Comparison of ENCODE assay signal across 15 cellular contexts in the genomic region with DNA sequence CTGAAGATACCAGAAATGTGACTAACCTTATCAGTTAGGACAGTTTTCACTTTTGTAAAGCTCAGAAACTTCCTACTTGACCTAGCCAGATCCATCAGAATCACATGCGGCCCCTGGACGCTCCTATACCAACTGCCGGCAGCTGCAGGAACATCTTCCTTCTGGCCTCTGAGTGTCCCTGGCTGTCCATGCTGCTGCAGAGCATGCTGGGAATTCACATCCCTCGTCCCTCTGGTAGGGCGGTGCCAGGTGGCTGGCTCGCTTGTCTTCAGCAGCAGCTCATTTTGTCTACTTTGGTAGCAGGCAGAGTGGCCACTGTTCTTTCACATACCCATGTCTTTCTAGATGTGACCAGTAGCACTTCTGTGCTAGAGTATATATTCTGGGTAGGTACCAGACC.
"Had no signal": no experiment of that assay in that cellular context is flagged by ENCODE, and none has a peak within 500 bp of the region (broad histone marks: within the 10 kb centered on the region; RNA-seq: fewer than 3 reads in every experiment).

No MANE protein-coding gene starts in this region.

- H3K27me3 Mint-ChIP-seq: activated CD4-positive, alpha-beta T cell treated with anti-CD3 and anti-CD28 coated beads, Interleukin-2, amount 10 ng/mL, durations not matched to agents 7 days and 5 days had no signal

- H3K9me3 Mint-ChIP-seq: activated CD4-positive, alpha-beta T cell treated with anti-CD3 and anti-CD28 coated beads, Interleukin-2, amount 10 ng/mL, durations not matched to agents 7 days and 5 days; activated T-cell treated with anti-CD3 and anti-CD28 coated beads, Interleukin-2, amount 50 U/mL, for 4 hours; nephron had no signal

- H3K27ac ChIP-seq: lower lobe of right lung, psoas muscle had no signal

- H3K27me3 ChIP-seq: stomach, tibial artery had no signal

- DNase-seq: activated CD4-positive, alpha-beta T cell treated with anti-CD3 and anti-CD28 coated beads, Interleukin-2, amount 10 ng/mL, durations not matched to agents 7 days and 5 days; activated CD4-positive, CD25-positive, alpha-beta regulatory T cell; activated effector memory CD4-positive, alpha-beta T cell treated with anti-CD3 and anti-CD28 coated beads, Interleukin-2, amount 50 U/mL, for 16 hours; activated naive CD8-positive, alpha-beta T cell treated with anti-CD3 and anti-CD28 coated beads, Interleukin-2, amount 10 ng/mL, durations not matched to agents 7 days and 5 days; activated T-cell treated with anti-CD3 and anti-CD28 coated beads, Interleukin-2, amount 50 U/mL, for 4 hours; cortex of kidney; effector CD8-positive, alpha-beta T cell; lower lobe of right lung; psoas muscle; stimulated activated CD4-positive, alpha-beta T cell treated with anti-CD3 and anti-CD28 coated beads, Interleukin-15, amount 100 ng/mL, for 24 hours; stimulated activated CD4-positive, alpha-beta T cell treated with anti-CD3 and anti-CD28 coated beads, Interleukin-4, amount 100 ng/mL, for 4 hours; stomach; T-helper 2 cell had no signal

- H3K27ac Mint-ChIP-seq: activated CD4-positive, alpha-beta T cell treated with anti-CD3 and anti-CD28 coated beads, Interleukin-2, amount 10 ng/mL, durations not matched to agents 7 days and 5 days; activated naive CD8-positive, alpha-beta T cell treated with anti-CD3 and anti-CD28 coated beads, Interleukin-2, amount 10 ng/mL, durations not matched to agents 7 days and 5 days had no signal

- H3K4me1 ChIP-seq: psoas muscle had no signal

- H3K9me3 ChIP-seq: lower lobe of right lung, psoas muscle, stomach had no signal

- H3K36me3 ChIP-seq: lower lobe of right lung, stomach, tibial artery had no signal

- H3K4me1 Mint-ChIP-seq: activated naive CD8-positive, alpha-beta T cell treated with anti-CD3 and anti-CD28 coated beads, Interleukin-2, amount 10 ng/mL, durations not matched to agents 7 days and 5 days had no signal

- H3K4me3 ChIP-seq: lower lobe of right lung, psoas muscle, stomach, tibial artery had no signal

- ATAC-seq: activated T-cell treated with anti-CD3 and anti-CD28 coated beads, Interleukin-2, amount 50 U/mL, for 4 hours; psoas muscle had no signal

- H3K36me3 Mint-ChIP-seq: activated naive CD8-positive, alpha-beta T cell treated with anti-CD3 and anti-CD28 coated beads, Interleukin-2, amount 10 ng/mL, durations not matched to agents 7 days and 5 days had no signal

- H3K4me3 Mint-ChIP-seq: activated CD4-positive, alpha-beta T cell treated with anti-CD3 and anti-CD28 coated beads, Interleukin-2, amount 10 ng/mL, durations not matched to agents 7 days and 5 days; activated naive CD8-positive, alpha-beta T cell treated with anti-CD3 and anti-CD28 coated beads, Interleukin-2, amount 10 ng/mL, durations not matched to agents 7 days and 5 days; activated T-cell treated with anti-CD3 and anti-CD28 coated beads, Interleukin-2, amount 50 U/mL, for 4 hours; nephron had no signal
